Comparison of ENCODE assay signal across 16 cellular contexts in genomic region chr12:105590571-105590970, GRCh38.
"Had no signal": no experiment of that assay in that cellular context is flagged by ENCODE, and none has a peak within 500 bp of the region (broad histone marks: within the 10 kb centered on the region; RNA-seq: fewer than 3 reads in every experiment).

No MANE protein-coding gene starts in this region.

- H3K4me1 Mint-ChIP-seq: activated B cell treated with CpG ODN at 0.5 μM for 24 hours, mesothelial cell of epicardium, neural crest cell had no signal

- H3K4me3 ChIP-seq: adrenal gland, esophagus squamous epithelium, gastrocnemius medialis, pancreas, skin epidermis, thyroid gland, uterus had no signal

- H3K27me3 ChIP-seq: adrenal gland, gastrocnemius medialis, pancreas, thyroid gland, uterus had no signal

- H3K9me3 Mint-ChIP-seq: activated B cell treated with CpG ODN at 0.5 μM for 24 hours; activated T-helper 2 cell treated with anti-CD3 and anti-CD28 coated beads, Interferon-gamma antibody, Interleukin-2, Interleukin-4, amounts not matched to agents 10 μg/mL and 5 μg/mL and 100 μg/mL, durations not matched to agents 14 hours and 24 hours and 36 hours had no signal

- H3K9me3 ChIP-seq: adrenal gland, esophagus squamous epithelium, gastrocnemius medialis, pancreas, thyroid gland, uterus had no signal

- H3K4me1 ChIP-seq: adrenal gland, gastrocnemius medialis, pancreas, uterus had no signal

- H3K36me3 ChIP-seq: adrenal gland, esophagus squamous epithelium, gastrocnemius medialis, pancreas, thyroid gland, uterus had no signal

- H3K27ac ChIP-seq: adrenal gland, gastrocnemius medialis, pancreas, thyroid gland had no signal

- DNase-seq: activated B cell treated with CpG ODN at 0.5 μM for 24 hours; activated CD4-positive, alpha-beta T cell treated with anti-CD3 and anti-CD28 coated beads, Interleukin-2, amount 50 U/mL, for 1 hour; activated naive CD4-positive, alpha-beta T cell treated with anti-CD3 and anti-CD28 coated beads, Interleukin-2, amount 50 U/mL, for 16 hours; activated T-cell treated with anti-CD3 and anti-CD28 coated beads for 4 hours; adrenal gland; esophagus squamous epithelium; gastrocnemius medialis; pancreas; retina; T-helper 2 cell; thyroid gland; uterus had no signal

- H3K27ac Mint-ChIP-seq: activated B cell treated with CpG ODN at 0.5 μM for 24 hours; activated T-helper 2 cell treated with anti-CD3 and anti-CD28 coated beads, Interferon-gamma antibody, Interleukin-2, Interleukin-4, amounts not matched to agents 10 μg/mL and 5 μg/mL and 100 μg/mL, durations not matched to agents 14 hours and 24 hours and 36 hours; mesothelial cell of epicardium had no signal

- H3K4me3 Mint-ChIP-seq: activated B cell treated with CpG ODN at 0.5 μM for 24 hours, mesothelial cell of epicardium, neural crest cell had no signal

- ATAC-seq: gastrocnemius medialis, pancreas had no signal

- H3K36me3 Mint-ChIP-seq: mesothelial cell of epicardium had no signal
